ENCODE assay signal across 21 cellular contexts in genomic region chr17:1977583-1978395, GRCh38. TPM values are rescaled to one million over a fixed set of nuclear protein-coding genes. Genes with fewer than 3 reads are reported as not detected.
DNase-seq lines count a peak whose midpoint lies in the region; ATAC-seq, FAIRE-seq and TF ChIP-seq lines count a peak whose summit lies in the region.
"Had no signal": no experiment of that assay in that cellular context is flagged by ENCODE, and none has a peak within 500 bp of the region (broad histone marks: within the 10 kb centered on the region; RNA-seq: fewer than 3 reads in every experiment).

No MANE protein-coding gene starts in this region.

- no peak overlapping the region for H2AK5ac ChIP-seq in mesenchymal stem cell (ENCODE audit: low read length, severe bottlenecking)

- H3K27me3 ChIP-seq in HepG2 (ENCODE audit: control insufficient read depth in 1 of 2, insufficient read depth in 2 of 2, low read length in 2 of 2) (peaks cover 3 to 14% of the 10 kb centered on the region in 2 experiments; a peak in 3 of 5 replicates), mesenchymal stem cell (ENCODE audit: control insufficient read depth in 1 of 2, insufficient read depth in 1 of 2, low read length in 2 of 2) (peaks cover 32 to 46% of the 10 kb centered on the region in 2 experiments)

- no peak overlapping the region for H4K8ac ChIP-seq in mesenchymal stem cell (ENCODE audit: low read length)

- POLR2A ChIA-PET in HepG2 (lab: Yijun Ruan, JAX), result interaction anchor here (2.0 kb wide), 1 partner anchor 20 kb away, joined by 9 read pairs; no protein-coding TSS in a partner anchor

- H4K91ac ChIP-seq in mesenchymal stem cell (ENCODE audit: low read length), result no peak overlapping the region

- peak overlapping the region; percentile 23; the same call in 1 of the 2 replicates for H3K4me2 ChIP-seq in HepG2 (ENCODE audit: low read depth, low read length)
- no peak overlapping the region for H3K4me2 ChIP-seq in mesenchymal stem cell (ENCODE audit: low read length, poor library complexity, severe bottlenecking)

- TF ChIP-seq CTCF in HepG2 (CRISPR knock-in tag; IDR thresholded peaks at IDR 0.05), result no peak

- no peak for FAIRE-seq in HepG2 (lab: Jason Lieb, UNC)
- no peak for FAIRE-seq in GM12891 (lab: Jason Lieb, UNC)

- ATAC-seq in HepG2 (no peak), GM18907 (IDR thresholded peaks at IDR 0.05; ENCODE audit: unreplicated experiment) (no peak)
- ATAC-seq: gastrocnemius medialis, HCT116, mucosa of descending colon had no signal

- 71% methylated on average over 40 of the region's 55 CpGs for WGBS in HepG2 (ENCODE audit: low lambda C conversion rate)
- 41% methylated on average over 46 of the region's 55 CpGs for WGBS in mesenchymal stem cell

- H3K4ac ChIP-seq in mesenchymal stem cell (ENCODE audit: low read depth in 1 of 2, low read length in 2 of 2), result no peak overlapping the region

- peak overlapping the region; percentile 3 for H3K27ac ChIP-seq in caudate nucleus (ENCODE audit: low read depth, low read length)
- no peak overlapping the region for H3K27ac ChIP-seq in HepG2 (ENCODE audit: extremely low read length, insufficient read depth, low read length)
- no peak overlapping the region for H3K27ac ChIP-seq in mesenchymal stem cell (ENCODE audit: low read length, poor library complexity, severe bottlenecking)
- H3K27ac ChIP-seq: 22Rv1, C4-2B, gastrocnemius medialis, prostate gland, VCaP had no signal

- TF ChIP-seq RAD21 in HepG2 (CRISPR knock-in tag; IDR thresholded peaks at IDR 0.05), result no peak

- no peak overlapping the region for H3K18ac ChIP-seq in mesenchymal stem cell (ENCODE audit: low read depth in 1 of 2, low read length in 2 of 2)

- no peak overlapping the region for H2BK5ac ChIP-seq in mesenchymal stem cell (ENCODE audit: low read depth, low read length, poor library complexity, severe bottlenecking)

- DNase-seq in DMS 273 (lab: John Stamatoyannopoulos, UW; ENCODE audit: unreplicated experiment) (peak; percentile 72), DMS 273 treated with DMSO at 0.1 percent for 48 hours (lab: John Stamatoyannopoulos, UW) (no peak), DMS79 treated with DMSO at 0.1 percent for 48 hours (lab: John Stamatoyannopoulos, UW) (peak; percentile 52), caudate nucleus (lab: John Stamatoyannopoulos, UW) (peak in 46 of 61 donors; percentile 13 to 82 (median 36)), HepG2 (ENCODE audit: low spot score) (no peak), GM12891 (ENCODE audit: insufficient read length, low spot score) (no peak), mesenchymal stem cell (no peak)
- DNase-seq: activated CD8-positive, alpha-beta memory T cell treated with anti-CD3 and anti-CD28 coated beads, Interleukin-2, amount 50 U/mL, for 4 hours; activated naive CD4-positive, alpha-beta T cell treated with anti-CD3 and anti-CD28 coated beads, Interleukin-2, amount 50 U/mL, for 16 hours; central memory CD4-positive, alpha-beta T cell; gastrocnemius medialis; mucosa of descending colon; NCI-H510A; stimulated activated CD4-positive, alpha-beta T cell treated with anti-CD3 and anti-CD28 coated beads, Interleukin-12 subunit alpha, Interleukin-12 subunit beta, amount 100 ng/mL, for 4 hours had no signal

- no peak overlapping the region for H3K23ac ChIP-seq in mesenchymal stem cell (ENCODE audit: low read length in 2 of 2)

- intact Hi-C loops in HepG2 (cut with micrococcal nuclease; ENCODE audit: unreplicated experiment), result loop anchor here (10.0 kb wide), 1 partner anchor 47 kb away; the partner anchor contains the start of gene RTN4RL1

- H4K20me1 ChIP-seq in HepG2 (ENCODE audit: insufficient read depth, low read length), result no peaks in the 10 kb centered on the region

- H2BK12ac ChIP-seq in mesenchymal stem cell (ENCODE audit: low read length in 2 of 2), result no peak overlapping the region

- H3K79me2 ChIP-seq in HepG2 (ENCODE audit: insufficient read depth, low read length), result no peaks in the 10 kb centered on the region

- TF ChIP-seq POLR2A in HepG2 (IDR thresholded peaks at IDR 0.05; ENCODE audit: insufficient read depth in 1 of 2, low read depth in 2 of 2, low read length in 2 of 2), result no peak
- no peak for TF ChIP-seq POLR2A in GM12891 (IDR thresholded peaks at IDR 0.05; ENCODE audit: low read depth, low read length)

- H3K9ac ChIP-seq in HepG2 (ENCODE audit: insufficient read depth, low read depth, low read length), result no peak overlapping the region
- no peak overlapping the region for H3K9ac ChIP-seq in mesenchymal stem cell (ENCODE audit: low read length)

- H3K4me1 ChIP-seq in HepG2 (ENCODE audit: insufficient read depth, low read length) (peaks cover 89% of the 10 kb centered on the region), mesenchymal stem cell (ENCODE audit: control insufficient read depth, insufficient read depth, low read depth, low read length) (peaks cover 39% of the 10 kb centered on the region)
- H3K4me1 ChIP-seq: prostate gland had no signal

- in situ Hi-C loops in HepG2 (cut with HindIII; ENCODE audit: extremely low pct_ligation_motif_present, low pct_unique_long_range_greater_than_20kb), result no loop called here

- no peak overlapping the region for H3K14ac ChIP-seq in mesenchymal stem cell (ENCODE audit: low read length in 2 of 2)

- TF ChIP-seq EP300 in HepG2 (IDR thresholded peaks at IDR 0.05; ENCODE audit: low read depth in 2 of 2, low read length in 2 of 2) (no peak), HepG2 (CRISPR knock-in tag; IDR thresholded peaks at IDR 0.05; ENCODE audit: borderline replicate concordance) (no peak)

- H2AFZ ChIP-seq in HepG2 (ENCODE audit: low read length), result no peak overlapping the region
- no peak overlapping the region for H2AFZ ChIP-seq in mesenchymal stem cell (ENCODE audit: low read depth, low read length)

- no peak overlapping the region for H2BK120ac ChIP-seq in mesenchymal stem cell (ENCODE audit: low read depth, low read length)

- H3K79me1 ChIP-seq in mesenchymal stem cell (replicated peaks; ENCODE audit: low read length, poor library complexity, severe bottlenecking), result no peaks in the 10 kb centered on the region

- CTCF ChIA-PET in HepG2 (lab: Yijun Ruan, JAX; ENCODE audit: low intra/inter-chr PET ratio, low total read pairs), result no interaction called here

- no peak overlapping the region for H2BK15ac ChIP-seq in mesenchymal stem cell (ENCODE audit: low read depth, poor library complexity, severe bottlenecking)

- H3K9me3 ChIP-seq in HepG2 (ENCODE audit: low read length), result no peaks in the 10 kb centered on the region
- H3K9me3 ChIP-seq in mesenchymal stem cell (ENCODE audit: control insufficient read depth, low read length), result no peaks in the 10 kb centered on the region
- H3K9me3 ChIP-seq: gastrocnemius medialis, mucosa of descending colon, prostate gland had no signal

- H3K36me3 ChIP-seq in HepG2 (replicated peaks in 1 of 2; ENCODE audit: control insufficient read depth in 1 of 2, insufficient read depth in 2 of 2, low read length in 2 of 2) (no peaks in the 10 kb centered on the region), mesenchymal stem cell (ENCODE audit: control insufficient read depth in 1 of 2, insufficient read depth in 2 of 2, low read depth in 1 of 2, low read length in 2 of 2) (no peaks in the 10 kb centered on the region)
- H3K36me3 ChIP-seq: gastrocnemius medialis, prostate gland had no signal

- BruUV-seq in HepG2 (replicated peaks; lab: Mats Ljungman, UMichigan), result no TSS peak

- no peak overlapping the region; a peak in 1 of 6 replicates for H3K4me3 ChIP-seq in HepG2 (replicated peaks in 1 of 3; ENCODE audit: insufficient read depth in 1 of 3, low read depth in 2 of 3, low read length in 3 of 3)
- H3K4me3 ChIP-seq in mesenchymal stem cell (ENCODE audit: insufficient read depth in 1 of 2, low read depth in 1 of 2, low read length in 2 of 2), result peak overlapping the region in 1 of 2 experiments; percentile 43
- H3K4me3 ChIP-seq: gastrocnemius medialis, mucosa of descending colon, prostate gland had no signal

RNA-seq across cellular contexts. Expression of gene RTN4RL1, which starts 47.3 kb away (rescaled TPM):
- not detected in 2 replicates for total RNA-seq in HepG2 (2016; rRNA removed; fragmentation: Illumina TruSeq; extraction: Trizol)
- total RNA-seq in HepG2 (2016; cell fraction: cytosol; rRNA removed; fragmentation: Illumina TruSeq; extraction: Trizol; ENCODE audit: low read depth), result not detected in 2 replicates
- total RNA-seq in HepG2 (2016; cell fraction: insoluble cytoplasmic fraction; rRNA removed; fragmentation: Illumina TruSeq; extraction: Trizol), result not detected in 2 replicates
- not detected in 2 replicates for total RNA-seq in HepG2 (2016; cell fraction: membrane; rRNA removed; fragmentation: Illumina TruSeq; extraction: Trizol)
- not detected in 2 replicates for total RNA-seq in HepG2 (2016; cell fraction: nucleus; rRNA removed; fragmentation: Illumina TruSeq; extraction: Trizol)
- 0.01 TPM in 1 of 2 replicates, not detected in the other for polyA plus RNA-seq in HepG2 (2011; rRNA removed)
- not detected in 2 replicates for polyA plus RNA-seq in HepG2 (2011; cell fraction: cytosol; rRNA removed)
- not detected in 2 replicates for polyA plus RNA-seq in HepG2 (2011; cell fraction: nucleus; rRNA removed)
- polyA plus RNA-seq in HepG2 (2012), result not detected in 2 replicates
- polyA plus RNA-seq in HepG2 (2016; cell fraction: cytosol; fragmentation: Illumina TruSeq; extraction: Trizol; ENCODE audit: low read depth), result not detected in 2 replicates
- not detected in 2 replicates for polyA plus RNA-seq in HepG2 (2016; cell fraction: insoluble cytoplasmic fraction; fragmentation: Illumina TruSeq; extraction: Trizol; ENCODE audit: low read depth)
- 0.05 TPM in 1 of 2 replicates, not detected in the other for polyA plus RNA-seq in HepG2 (2016; cell fraction: membrane; fragmentation: Illumina TruSeq; extraction: Trizol; ENCODE audit: low read depth)
- polyA plus RNA-seq in HepG2 (2016; cell fraction: nucleus; fragmentation: Illumina TruSeq; extraction: Trizol; ENCODE audit: insufficient read depth, low read depth), result not detected in 2 replicates
- polyA minus RNA-seq in HepG2 (2011; rRNA and poly(A)+ RNA removed; ENCODE audit: low replicate concordance), result 0.08 TPM in 1 of 2 replicates, not detected in the other
- not detected in 2 replicates for polyA minus RNA-seq in HepG2 (2011; cell fraction: cytosol; rRNA and poly(A)+ RNA removed)
- polyA minus RNA-seq in HepG2 (2011; cell fraction: nucleus; rRNA and poly(A)+ RNA removed), result not detected in 2 replicates
- polyA plus RNA-seq in GM12891 (2012; ENCODE audit: low read depth, missing spikeins), result 0.03 TPM
- polyA plus RNA-seq in mesenchymal stem cell (2013, experiment 1 of 2), result 0.10 TPM
- 0.04 TPM for polyA plus RNA-seq in mesenchymal stem cell (2013, experiment 2 of 2)
- total RNA-seq: kidney epithelial cell had no signal

RNA-seq across cellular contexts. Expression of gene DPH1, which starts 52.2 kb away (rescaled TPM):
- total RNA-seq in HepG2 (2016; rRNA removed; fragmentation: Illumina TruSeq; extraction: Trizol), result 14.5 and 25.3 TPM in 2 replicates
- 12.1 and 14.2 TPM in 2 replicates for total RNA-seq in HepG2 (2016; cell fraction: cytosol; rRNA removed; fragmentation: Illumina TruSeq; extraction: Trizol; ENCODE audit: low read depth)
- 12.8 and 22.5 TPM in 2 replicates for total RNA-seq in HepG2 (2016; cell fraction: insoluble cytoplasmic fraction; rRNA removed; fragmentation: Illumina TruSeq; extraction: Trizol)
- 10.3 and 14.0 TPM in 2 replicates for total RNA-seq in HepG2 (2016; cell fraction: membrane; rRNA removed; fragmentation: Illumina TruSeq; extraction: Trizol)
- total RNA-seq in HepG2 (2016; cell fraction: nucleus; rRNA removed; fragmentation: Illumina TruSeq; extraction: Trizol), result 16.5 and 22.6 TPM in 2 replicates
- polyA plus RNA-seq in HepG2 (2011; rRNA removed), result 42.8 and 49.5 TPM in 2 replicates
- polyA plus RNA-seq in HepG2 (2011; cell fraction: cytosol; rRNA removed), result 18.9 and 24.7 TPM in 2 replicates
- 184 and 197 TPM in 2 replicates for polyA plus RNA-seq in HepG2 (2011; cell fraction: nucleus; rRNA removed)
- 22.1 and 23.1 TPM in 2 replicates for polyA plus RNA-seq in HepG2 (2012)
- 2.9 and 3.9 TPM in 2 replicates for polyA plus RNA-seq in HepG2 (2016; cell fraction: cytosol; fragmentation: Illumina TruSeq; extraction: Trizol; ENCODE audit: low read depth)
- 12.2 and 15.0 TPM in 2 replicates for polyA plus RNA-seq in HepG2 (2016; cell fraction: insoluble cytoplasmic fraction; fragmentation: Illumina TruSeq; extraction: Trizol; ENCODE audit: low read depth)
- 3.9 and 4.7 TPM in 2 replicates for polyA plus RNA-seq in HepG2 (2016; cell fraction: membrane; fragmentation: Illumina TruSeq; extraction: Trizol; ENCODE audit: low read depth)
- 54.3 and 66.6 TPM in 2 replicates for polyA plus RNA-seq in HepG2 (2016; cell fraction: nucleus; fragmentation: Illumina TruSeq; extraction: Trizol; ENCODE audit: insufficient read depth, low read depth)
- polyA minus RNA-seq in HepG2 (2011; rRNA and poly(A)+ RNA removed; ENCODE audit: low replicate concordance), result 82.1 and 106 TPM in 2 replicates
- 15.1 and 19.0 TPM in 2 replicates for polyA minus RNA-seq in HepG2 (2011; cell fraction: cytosol; rRNA and poly(A)+ RNA removed)
- 33.1 and 46.4 TPM in 2 replicates for polyA minus RNA-seq in HepG2 (2011; cell fraction: nucleus; rRNA and poly(A)+ RNA removed)
- 16.2 TPM for polyA plus RNA-seq in GM12891 (2012; ENCODE audit: low read depth, missing spikeins)
- polyA plus RNA-seq in mesenchymal stem cell (2013, experiment 1 of 2), result 24.6 TPM
- 23.7 TPM for polyA plus RNA-seq in mesenchymal stem cell (2013, experiment 2 of 2)

Comparison
In these comparisons a context has a peak if more than half of its experiments do, and no peak if none do; other contexts are left out.
1. DNase-seq: peak in DMS 273 (single experiment), DMS79 treated with DMSO at 0.1 percent for 48 hours (single experiment) and caudate nucleus (46 of 61); none in DMS 273 treated with DMSO at 0.1 percent for 48 hours (single experiment), HepG2 (single experiment), GM12891 (single experiment) and mesenchymal stem cell (single experiment).